17 cellular contexts compared by ENCODE assay signal in genomic region chr22:33314316-33314715, GRCh38.
"Had no signal": no experiment of that assay in that cellular context is flagged by ENCODE, and none has a peak within 500 bp of the region (broad histone marks: within the 10 kb centered on the region; RNA-seq: fewer than 3 reads in every experiment).

No MANE protein-coding gene starts in this region.

- H3K9me3 ChIP-seq: colonic mucosa, mucosa of descending colon, neutrophil, stomach, thoracic aorta, transverse colon had no signal

- H3K27me3 ChIP-seq: colonic mucosa, neutrophil, stomach, transverse colon had no signal

- H3K4me1 ChIP-seq: colonic mucosa, stomach, transverse colon had no signal

- H3K36me3 ChIP-seq: colonic mucosa, neutrophil, thoracic aorta had no signal

- ATAC-seq: left colon; mucosa of descending colon; naive thymus-derived CD8-positive, alpha-beta T cell; right cardiac atrium had no signal

- DNase-seq: colonic mucosa; dermis blood vessel endothelial cell; erythroblast; immature natural killer cell; kidney; left colon; mucosa of descending colon; naive thymus-derived CD8-positive, alpha-beta T cell; right cardiac atrium; small intestine; stimulated activated CD4-positive, alpha-beta T cell treated with anti-CD3 and anti-CD28 coated beads, Interleukin-12 subunit alpha, Interleukin-12 subunit beta, amount 100 ng/mL, for 4 hours; stimulated activated naive CD4-positive, alpha-beta T cell; stomach; substantia nigra; transverse colon had no signal

- H3K27ac ChIP-seq: colonic mucosa, neutrophil, stomach, thoracic aorta, transverse colon had no signal

- H3K4me3 ChIP-seq: colonic mucosa, mucosa of descending colon, stomach, thoracic aorta, transverse colon had no signal
